12 cellular contexts compared by ENCODE assay signal in the genomic region with DNA sequence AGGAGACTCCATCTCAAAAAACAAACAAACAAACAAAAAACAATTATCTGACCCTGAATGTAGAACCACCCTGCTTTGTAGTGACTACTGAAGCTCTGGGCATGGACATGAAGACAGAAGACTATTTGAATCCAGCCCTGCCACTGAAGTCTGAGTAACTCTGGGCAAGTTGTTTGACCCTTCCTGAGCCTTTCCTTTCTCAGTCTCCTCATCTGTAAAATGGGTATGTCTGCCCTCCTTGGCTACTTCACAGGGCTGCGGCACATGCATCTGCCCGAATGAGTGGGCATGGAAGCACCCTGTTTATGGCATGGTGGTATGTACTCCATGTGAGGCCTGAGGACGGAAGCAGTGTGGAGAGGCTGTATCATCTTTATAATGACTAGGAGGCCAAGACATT. TPM values are rescaled to one million over a fixed set of nuclear protein-coding genes. Genes with fewer than 3 reads are reported as not detected.
A peak's percentile ranks its signal among the peaks of the same experiment; 100 is the strongest.
DNase-seq lines count a peak whose midpoint lies in the region; ATAC-seq and TF ChIP-seq lines count a peak whose summit lies in the region.
"Had no signal": no experiment of that assay in that cellular context is flagged by ENCODE, and none has a peak within 500 bp of the region (broad histone marks: within the 10 kb centered on the region; RNA-seq: fewer than 3 reads in every experiment).

No MANE protein-coding gene starts in this region.

- H2BK120ac ChIP-seq in neuronal stem cell (ENCODE audit: low read depth, low read length): no peak overlapping the region

- no peak overlapping the region for H3K9ac ChIP-seq in SK-N-SH
- no peak overlapping the region for H3K9ac ChIP-seq in HCT116 (ENCODE audit: low read length)
- H3K9ac ChIP-seq in neuronal stem cell (ENCODE audit: low read depth, low read length, poor library complexity): no peak overlapping the region

- peaks cover 4% of the 10 kb centered on the region for H3K4me1 Mint-ChIP-seq in osteocyte (ENCODE audit: unreplicated experiment)

- H3K4me1 ChIP-seq in SK-N-SH (ENCODE audit: control insufficient read depth in 1 of 2, insufficient read depth in 2 of 2, low read depth in 1 of 2, low read length in 1 of 2): peaks cover 5 to 9% of the 10 kb centered on the region in 2 experiments
- H3K4me1 ChIP-seq in HCT116 (ENCODE audit: control insufficient read depth in 1 of 2, insufficient read depth in 2 of 2, low read length in 2 of 2): peaks cover 9 to 20% of the 10 kb centered on the region in 2 experiments; a peak in 3 of 4 replicates
- peaks cover 15% of the 10 kb centered on the region for H3K4me1 ChIP-seq in OCI-LY7 (ENCODE audit: insufficient read depth, low read length, poor library complexity, severe bottlenecking)
- H3K4me1 ChIP-seq in neuronal stem cell (ENCODE audit: control insufficient read depth in 2 of 2, insufficient read depth in 1 of 2, low read depth in 1 of 2, low read length in 2 of 2): no peaks in the 10 kb centered on the region
- H3K4me1 ChIP-seq: Peyer's patch had no signal

- RAD21 ChIA-PET in HCT116 (lab: Charles Lee; ENCODE audit: low non-redundant PET in 1 of 2, low total read pairs in 2 of 2, uncharacterized antibody in 2 of 2, unreplicated experiment in 2 of 2): no interaction called here

- H4K20me1 ChIP-seq in SK-N-SH (ENCODE audit: insufficient read depth) (no peaks in the 10 kb centered on the region), HCT116 (ENCODE audit: insufficient read depth) (no peaks in the 10 kb centered on the region), OCI-LY7 (ENCODE audit: insufficient read depth, low read length) (no peaks in the 10 kb centered on the region)

- no peak overlapping the region for H3K14ac ChIP-seq in neuronal stem cell (ENCODE audit: low read length)

- TF ChIP-seq RAD21 in SK-N-SH (IDR thresholded peaks at IDR 0.05; ENCODE audit: low read length) (no peak), HCT116 (IDR thresholded peaks at IDR 0.05; ENCODE audit: low read depth) (no peak)

- peaks cover 3% of the 10 kb centered on the region for H3K27me3 Mint-ChIP-seq in osteocyte (ENCODE audit: unreplicated experiment)

- H3K23ac ChIP-seq in neuronal stem cell (ENCODE audit: low read depth, low read length, poor library complexity): no peak overlapping the region

- H2AK5ac ChIP-seq in neuronal stem cell (ENCODE audit: low read depth, low read length): no peak overlapping the region

- H3K4me3 ChIP-seq in SK-N-SH (ENCODE audit: low read depth in 2 of 2, low read length in 1 of 2): no peak overlapping the region
- H3K4me3 ChIP-seq in HCT116 (replicated peaks in 1 of 2; ENCODE audit: low read depth in 1 of 2, low read length in 2 of 2): no peak overlapping the region
- H3K4me3 ChIP-seq in OCI-LY7 (ENCODE audit: low read depth, low read length, poor library complexity, severe bottlenecking): no peak overlapping the region
- no peak overlapping the region for H3K4me3 ChIP-seq in neuronal stem cell (ENCODE audit: low read length in 2 of 2)
- H3K4me3 ChIP-seq: Peyer's patch had no signal

- no peak overlapping the region for H3K27ac Mint-ChIP-seq in osteocyte (ENCODE audit: unreplicated experiment)
- H3K27ac Mint-ChIP-seq: H9 had no signal

- H3K36me3 ChIP-seq in SK-N-SH (replicated peaks in 1 of 2; ENCODE audit: control insufficient read depth in 1 of 2, insufficient read depth in 2 of 2, low read length in 1 of 2) (no peaks in the 10 kb centered on the region), HCT116 (ENCODE audit: control insufficient read depth in 1 of 2, insufficient read depth in 2 of 2, low read length in 2 of 2) (no peaks in the 10 kb centered on the region), OCI-LY7 (ENCODE audit: insufficient read depth, low read length) (no peaks in the 10 kb centered on the region), neuronal stem cell (replicated peaks in 1 of 2; ENCODE audit: control insufficient read depth in 2 of 2, insufficient read depth in 2 of 2, low read length in 2 of 2) (no peaks in the 10 kb centered on the region)
- H3K36me3 ChIP-seq: Peyer's patch had no signal

- H3K36me3 Mint-ChIP-seq in osteocyte (ENCODE audit: unreplicated experiment): peaks cover 5% of the 10 kb centered on the region

- no TSS peak for BruUV-seq in HCT116 (replicated peaks; lab: Mats Ljungman, UMichigan)
- BruUV-seq in OCI-LY7 (replicated peaks; lab: Mats Ljungman, UMichigan): no TSS peak

- intact Hi-C loops in HCT116 (cut with micrococcal nuclease): loop anchor here (10.0 kb wide), 1 partner anchor 192 kb away; no protein-coding TSS in a partner anchor
- intact Hi-C loops in OCI-LY7 (cut with micrococcal nuclease; ENCODE audit: unreplicated experiment): loop anchor here (5.0 kb wide), 4 partner anchors 80 to 435 kb away; partner anchors contain the start of genes IGF2BP3 and STK31

- no peak for TF ChIP-seq CTCF in SK-N-SH (IDR thresholded peaks at IDR 0.05)
- TF ChIP-seq CTCF in HCT116 (IDR thresholded peaks at IDR 0.05 in 2 of 3, conservative IDR thresholded peaks at IDR 0.05 in 1 of 3; ENCODE audit: borderline replicate concordance in 1 of 3, insufficient read depth in 1 of 3, low read depth in 2 of 3, low read length in 2 of 3): no peak
- no peak for TF ChIP-seq CTCF in OCI-LY7 (conservative IDR thresholded peaks at IDR 0.05; ENCODE audit: low read length)
- TF ChIP-seq CTCF in osteocyte (IDR thresholded peaks at IDR 0.05): no peak

- H3K4me2 ChIP-seq in SK-N-SH: no peak overlapping the region
- no peak overlapping the region for H3K4me2 ChIP-seq in HCT116 (ENCODE audit: low read length)
- no peak overlapping the region for H3K4me2 ChIP-seq in OCI-LY7 (ENCODE audit: low read length)
- H3K4me2 ChIP-seq in neuronal stem cell (ENCODE audit: insufficient read depth, low read length, poor library complexity, severe bottlenecking): no peak overlapping the region

- TF ChIP-seq EP300 in SK-N-SH (IDR thresholded peaks at IDR 0.05; ENCODE audit: borderline replicate concordance in 1 of 2, low read depth in 1 of 2, low read length in 1 of 2): no peak

- no peak overlapping the region for H4K91ac ChIP-seq in neuronal stem cell (ENCODE audit: low read depth, low read length, poor library complexity)

- H3K79me2 ChIP-seq in SK-N-SH (ENCODE audit: insufficient read depth) (no peaks in the 10 kb centered on the region), HCT116 (ENCODE audit: insufficient read depth, low read length) (no peaks in the 10 kb centered on the region), OCI-LY7 (ENCODE audit: insufficient read depth, low read depth, low read length) (no peaks in the 10 kb centered on the region)

- no peak overlapping the region for H2BK5ac ChIP-seq in neuronal stem cell (ENCODE audit: low read length)

- 89% methylated on average over 3 of the region's 3 CpGs for WGBS in SK-N-SH (ENCODE audit: low lambda C conversion rate)
- no CpG with 5 or more reads among the region's 3 CpGs for WGBS in neuronal stem cell (ENCODE audit: extremely low coverage in 2 of 2, insufficient read length in 2 of 2, insufficient replicate concordance in 1 of 2), 2 donors

- H3K4me3 Mint-ChIP-seq in osteocyte (ENCODE audit: unreplicated experiment): no peak overlapping the region
- H3K4me3 Mint-ChIP-seq: H9 had no signal

- no peak overlapping the region for H2BK15ac ChIP-seq in neuronal stem cell (ENCODE audit: low read length)

- CTCF ChIA-PET in SK-N-SH (lab: Yijun Ruan, JAX) (interaction anchor here (0.6 to 18.9 kb wide), 42 partner anchors 12 to 270 kb away, joined by 3 to 359 read pairs (median 4); partner anchors contain the start of genes GPNMB, MALSU1 and NUP42), HCT116 (lab: Charles Lee) (interaction anchor here (1.5 to 1.7 kb wide), 3 partner anchors 22 to 270 kb away, joined by 4 to 9 read pairs (median 5); partner anchors contain the start of gene MALSU1), OCI-LY7 (lab: Charles Lee; ENCODE audit: unreplicated experiment) (interaction anchor here (0.6 to 0.9 kb wide), 2 partner anchors 81 to 264 kb away, joined by 3 to 4 read pairs; no protein-coding TSS in a partner anchor)

- H3K79me1 ChIP-seq in neuronal stem cell (ENCODE audit: low read depth, low read length): no peaks in the 10 kb centered on the region

- no peak overlapping the region for H2AFZ ChIP-seq in SK-N-SH (ENCODE audit: low read depth)
- H2AFZ ChIP-seq in HCT116 (ENCODE audit: low read depth, low read length, poor library complexity, severe bottlenecking): no peak overlapping the region
- H2AFZ ChIP-seq in OCI-LY7 (ENCODE audit: low read length): peak overlapping the region; percentile 64; the same call in 1 of the 2 replicates
- peak overlapping the region; percentile 25 for H2AFZ ChIP-seq in neuronal stem cell (ENCODE audit: low read length)

- no peak for DNase-seq in SK-N-SH
- DNase-seq in HCT116 (ENCODE audit: low read depth, low spot score): no peak
- no peak for DNase-seq in OCI-LY7 (ENCODE audit: low spot score)
- no peak for DNase-seq in neuronal stem cell (ENCODE audit: low spot score)
- no peak for DNase-seq in medulla oblongata (ENCODE audit: extremely low spot score)
- no peak for DNase-seq in T-helper 9 cell
- no peak for DNase-seq in osteocyte (ENCODE audit: extremely low spot score, unreplicated experiment)
- DNase-seq: NCI-H510A, Right ventricle myocardium superior had no signal

- H3K27me3 ChIP-seq in SK-N-SH (ENCODE audit: insufficient read depth) (no peaks in the 10 kb centered on the region), HCT116 (ENCODE audit: insufficient read depth, low read length) (no peaks in the 10 kb centered on the region), neuronal stem cell (ENCODE audit: control insufficient read depth in 3 of 3, insufficient read depth in 3 of 3, low read depth in 1 of 3, low read length in 3 of 3) (peaks cover 0 to 5% (median 0%) of the 10 kb centered on the region in 3 experiments)
- H3K27me3 ChIP-seq: Peyer's patch had no signal

- peak; percentile 5; the same call in 2 of the 3 replicates for ATAC-seq in SK-N-SH treated with all-trans-retinoic acid at 6 μM for 48 hours
- ATAC-seq in HCT116: peak; percentile 2; the same call in 1 of the 2 replicates

- H3F3A ChIP-seq in SK-N-SH (replicated peaks; ENCODE audit: insufficient read depth): no peaks in the 10 kb centered on the region

- POLR2A ChIA-PET in SK-N-SH (lab: Yijun Ruan, JAX) (no interaction called here), HCT116 (lab: Charles Lee) (no interaction called here), OCI-LY7 (lab: Charles Lee) (no interaction called here)

- H3K4ac ChIP-seq in neuronal stem cell (ENCODE audit: low read length): no peak overlapping the region

- no peak overlapping the region for H3K18ac ChIP-seq in neuronal stem cell (ENCODE audit: low read length)

- H3K9me3 ChIP-seq in SK-N-SH (no peaks in the 10 kb centered on the region), HCT116 (ENCODE audit: control insufficient read depth in 1 of 2, insufficient read depth in 1 of 2, low read depth in 1 of 2, low read length in 2 of 2) (no peaks in the 10 kb centered on the region), OCI-LY7 (ENCODE audit: low read length) (no peaks in the 10 kb centered on the region), neuronal stem cell (replicated peaks in 1 of 2; ENCODE audit: control insufficient read depth in 2 of 2, insufficient read depth in 1 of 2, low read depth in 1 of 2, low read length in 2 of 2) (peaks cover 0 to 1% of the 10 kb centered on the region in 2 donors)
- H3K9me3 ChIP-seq: Peyer's patch had no signal

- no peak for TF ChIP-seq POLR2A in HCT116 (IDR thresholded peaks at IDR 0.05; ENCODE audit: borderline replicate concordance, extremely low read depth, insufficient read depth, insufficient read length)

- H2BK12ac ChIP-seq in neuronal stem cell (ENCODE audit: low read length): no peak overlapping the region

- no peak overlapping the region for H3K27ac ChIP-seq in SK-N-SH (ENCODE audit: low read depth in 2 of 2, low read length in 1 of 2)
- no peak overlapping the region for H3K27ac ChIP-seq in HCT116 (ENCODE audit: low read depth, low read length)
- H3K27ac ChIP-seq in OCI-LY7 (ENCODE audit: low read depth, low read length, poor library complexity, severe bottlenecking): no peak overlapping the region
- H3K27ac ChIP-seq in neuronal stem cell (replicated peaks; ENCODE audit: low read length): no peak overlapping the region
- H3K27ac ChIP-seq: Peyer's patch had no signal

- no peaks in the 10 kb centered on the region for H3K9me2 ChIP-seq in SK-N-SH
- H3K9me2 ChIP-seq in HCT116 (ENCODE audit: insufficient read depth): no peaks in the 10 kb centered on the region
- H3K9me2 ChIP-seq in OCI-LY7 (ENCODE audit: insufficient read depth, low read length): no peaks in the 10 kb centered on the region

- no peak overlapping the region for H4K8ac ChIP-seq in neuronal stem cell (ENCODE audit: low read depth, low read length)

- H3K9me3 Mint-ChIP-seq in osteocyte (ENCODE audit: unreplicated experiment): no peaks in the 10 kb centered on the region
- H3K9me3 Mint-ChIP-seq: H9 had no signal

RNA-seq across cellular contexts. Expression of gene MALSU1, which starts 22.2 kb away (rescaled TPM):
- polyA plus RNA-seq in SK-N-SH (2012; rRNA removed): 93.6 and 102 TPM in 2 replicates
- 101 and 119 TPM in 2 replicates for polyA plus RNA-seq in SK-N-SH (2012; cell fraction: cytosol; rRNA removed)
- 37.8 and 48.8 TPM in 2 replicates for polyA plus RNA-seq in SK-N-SH (2012; cell fraction: nucleus; rRNA removed)
- total RNA-seq in HCT116 (2021; ENCODE audit: unreplicated experiment) (105 TPM), OCI-LY7 (2022) (56.1 and 66.4 TPM in 2 replicates), osteocyte (44.8 and 46.2 TPM in 2 replicates)
- 64.0 and 76.1 TPM in 2 replicates for polyA plus RNA-seq in HCT116 (2012)
- total RNA-seq in OCI-LY7 (2014; rRNA removed; shearing (Covaris generic)): 107 and 132 TPM in 2 replicates
- 63.6 TPM for polyA plus RNA-seq in neuronal stem cell (2013, experiment 1 of 2)
- polyA plus RNA-seq in neuronal stem cell (2013, experiment 2 of 2): 64.1 TPM

RNA-seq across cellular contexts. Expression of gene GPNMB, which starts 30.4 kb away (rescaled TPM):
- polyA plus RNA-seq in SK-N-SH (2012; rRNA removed): 13.8 and 24.9 TPM in 2 replicates
- 20.2 and 21.9 TPM in 2 replicates for polyA plus RNA-seq in SK-N-SH (2012; cell fraction: cytosol; rRNA removed)
- 14.1 and 23.9 TPM in 2 replicates for polyA plus RNA-seq in SK-N-SH (2012; cell fraction: nucleus; rRNA removed)
- total RNA-seq in HCT116 (2021; ENCODE audit: unreplicated experiment) (2.8 TPM), OCI-LY7 (2022) (3.0 and 3.5 TPM in 2 replicates), osteocyte (97.2 and 116 TPM in 2 replicates)
- polyA plus RNA-seq in HCT116 (2012): 0.65 and 1.7 TPM in 2 replicates
- total RNA-seq in OCI-LY7 (2014; rRNA removed; shearing (Covaris generic)): 0.70 and 1.4 TPM in 2 replicates
- polyA plus RNA-seq in neuronal stem cell (2013, experiment 1 of 2): 0.24 TPM
- 0.17 TPM for polyA plus RNA-seq in neuronal stem cell (2013, experiment 2 of 2)

Comparison
In these comparisons a context has a peak if more than half of its experiments do, and no peak if none do; other contexts are left out.
1. H2AFZ ChIP-seq: peak in OCI-LY7 (single experiment) and neuronal stem cell (single experiment); none in SK-N-SH (single experiment) and HCT116 (single experiment).
2. RNA of gene GPNMB, which starts 30.4 kb away (total RNA-seq): 97.2 to 116 TPM in osteocyte; 0.70 to 3.5 TPM in OCI-LY7 and 2.8 TPM in HCT116 (single experiment); every median in the first group is over 10 times any median in the second.